Comparison of ENCODE assay signal across 8 cellular contexts in the genomic region with DNA sequence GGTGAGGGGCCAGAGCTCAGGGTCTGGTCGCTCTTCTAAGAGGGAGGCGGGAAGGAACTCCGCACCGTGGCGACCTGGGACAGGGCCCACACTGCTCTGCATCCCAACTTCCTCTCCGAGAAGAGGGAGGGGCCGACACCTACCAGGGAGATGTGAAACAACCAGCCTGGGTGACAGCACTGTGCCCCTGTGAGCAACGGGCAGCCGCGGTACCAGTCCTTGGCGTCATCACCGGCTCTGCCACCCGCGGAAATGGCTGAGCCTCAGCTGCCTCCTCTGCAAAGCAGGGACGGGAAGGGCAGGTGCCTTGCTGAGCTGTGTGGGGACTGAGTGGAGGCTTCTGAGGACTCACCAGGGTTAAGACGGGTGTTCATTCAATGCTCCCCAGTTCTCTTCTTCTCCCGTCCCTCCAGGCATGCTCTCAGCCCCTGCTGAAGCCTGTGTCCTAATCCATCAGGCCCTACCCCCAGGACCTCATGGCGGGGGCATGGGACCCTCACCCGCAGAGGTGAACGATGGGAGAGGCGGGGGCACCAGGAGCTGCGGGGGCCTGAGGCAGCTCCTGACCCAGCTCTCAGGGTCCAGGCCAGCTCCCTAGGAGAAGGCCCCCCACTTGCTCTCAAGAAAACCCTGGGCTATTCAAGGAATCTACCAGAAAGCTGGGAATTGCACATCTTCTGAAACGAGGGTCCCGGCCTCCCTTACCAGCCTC. TPM values are rescaled to one million over a fixed set of nuclear protein-coding genes. Genes with fewer than 3 reads are reported as not detected.
A peak's percentile ranks its signal among the peaks of the same experiment; 100 is the strongest.
DNase-seq lines count a peak whose midpoint lies in the region; ATAC-seq and TF ChIP-seq lines count a peak whose summit lies in the region.

No MANE protein-coding gene starts in this region.

- H3K36me3 ChIP-seq in CD4-positive, CD25-positive, alpha-beta regulatory T cell (ENCODE audit: control insufficient read depth, insufficient read depth, low read length): peaks cover 4% of the 10 kb centered on the region
- no peaks in the 10 kb centered on the region for H3K36me3 ChIP-seq in lower lobe of right lung
- no peaks in the 10 kb centered on the region for H3K36me3 ChIP-seq in GM23248 (ENCODE audit: low read depth)

- peak overlapping the region in 1 of 3 donors; percentile 20 for H3K27ac Mint-ChIP-seq in CD4-positive, CD25-positive, alpha-beta regulatory T cell
- peak overlapping the region; percentile 87 to 97 (median 93) for H3K27ac Mint-ChIP-seq in IgD-negative memory B cell

- no peak overlapping the region for H3K4me3 ChIP-seq in CD4-positive, CD25-positive, alpha-beta regulatory T cell (ENCODE audit: low read depth, low read length)
- no peak overlapping the region for H3K4me3 ChIP-seq in lower lobe of right lung
- H3K4me3 ChIP-seq in GM23248: no peak overlapping the region

- no peak overlapping the region for H3K9ac ChIP-seq in GM23248

- H3K27ac ChIP-seq in CD4-positive, CD25-positive, alpha-beta regulatory T cell (ENCODE audit: insufficient read depth, low read length, poor library complexity, severe bottlenecking): no peak overlapping the region
- H3K27ac ChIP-seq in lower lobe of right lung (peak overlapping the region; percentile 65), GM23248 (no peak overlapping the region)

- WGBS in GM23248 (ENCODE audit: low coverage in 1 of 2, low lambda C conversion rate in 2 of 2, missing lambda C conversion rate in 2 of 2), 2 experiments: 79 to 85% methylated on average over 20 to 23 of the region's 24 CpGs

- intact Hi-C loops in lower lobe of right lung (cut with DNase I): no loop called here

- no peaks in the 10 kb centered on the region; the same call in 1 of the 2 replicates for H4K20me1 ChIP-seq in GM23248 (ENCODE audit: insufficient read depth)

- no peaks in the 10 kb centered on the region for H3K9me2 ChIP-seq in GM23248 (ENCODE audit: insufficient read depth)

- no peak overlapping the region for H2AFZ ChIP-seq in GM23248

- peak in 1 of 3 donors; percentile 68 for DNase-seq in CD4-positive, CD25-positive, alpha-beta regulatory T cell
- peak; percentile 18 for DNase-seq in activated gamma-delta T cell treated with anti-CD3 and anti-CD28 coated beads, Interleukin-2, amount 50 U/mL, for 16 hours (ENCODE audit: low read depth)
- DNase-seq in lower lobe of right lung (peak; percentile 84), GM23248 (no peak)
- peak; percentile 26 for DNase-seq in stimulated activated CD8-positive, alpha-beta memory T cell treated with anti-CD3 and anti-CD28 coated beads, Interleukin-4, amount 100 ng/mL, for 24 hours (ENCODE audit: low read depth)

- H3K27me3 Mint-ChIP-seq in CD4-positive, CD25-positive, alpha-beta regulatory T cell: no peaks in the 10 kb centered on the region
- no peaks in the 10 kb centered on the region for H3K27me3 Mint-ChIP-seq in IgD-negative memory B cell

- H3K4me3 Mint-ChIP-seq in CD4-positive, CD25-positive, alpha-beta regulatory T cell: no peak overlapping the region
- H3K4me3 Mint-ChIP-seq in IgD-negative memory B cell: peak overlapping the region; percentile 66 to 92 (median 81)

- no peaks in the 10 kb centered on the region for H3K9me3 Mint-ChIP-seq in CD4-positive, CD25-positive, alpha-beta regulatory T cell
- no peaks in the 10 kb centered on the region for H3K9me3 Mint-ChIP-seq in IgD-negative memory B cell

- peaks cover 5% of the 10 kb centered on the region for H3K36me3 Mint-ChIP-seq in CD4-positive, CD25-positive, alpha-beta regulatory T cell
- no peaks in the 10 kb centered on the region for H3K36me3 Mint-ChIP-seq in IgD-negative memory B cell

- TF ChIP-seq CTCF in lower lobe of right lung (IDR thresholded peaks at IDR 0.05): no peak

- in situ Hi-C loops in GM23248 (cut with MboI): no loop called here

- H3F3A ChIP-seq in GM23248 (ENCODE audit: insufficient read depth): no peaks in the 10 kb centered on the region

- peaks cover 0 to 68% (median 30%) of the 10 kb centered on the region in 4 donors for H3K4me1 Mint-ChIP-seq in CD4-positive, CD25-positive, alpha-beta regulatory T cell
- peaks cover 26 to 49% (median 46%) of the 10 kb centered on the region in 3 donors for H3K4me1 Mint-ChIP-seq in IgD-negative memory B cell

- H3K27me3 ChIP-seq in CD4-positive, CD25-positive, alpha-beta regulatory T cell (ENCODE audit: control insufficient read depth, insufficient read depth, low read length): no peaks in the 10 kb centered on the region
- H3K27me3 ChIP-seq in lower lobe of right lung (ENCODE audit: low read depth) (no peaks in the 10 kb centered on the region), GM23248 (replicated peaks; ENCODE audit: insufficient read depth) (no peaks in the 10 kb centered on the region)

- ATAC-seq in CD4-positive, CD25-positive, alpha-beta regulatory T cell (ENCODE audit: low read depth in 2 of 2): peak; percentile 73 to 74
- ATAC-seq in GM19463 (IDR thresholded peaks at IDR 0.05; ENCODE audit: unreplicated experiment) (peak; percentile 90), lower lobe of right lung (peak; percentile 77 to 83), HG02970 (IDR thresholded peaks at IDR 0.05; ENCODE audit: low FRiP score, unreplicated experiment) (no peak)

- H3K9me3 ChIP-seq in CD4-positive, CD25-positive, alpha-beta regulatory T cell (ENCODE audit: control insufficient read depth in 2 of 2, low read length in 2 of 2): no peaks in the 10 kb centered on the region
- H3K9me3 ChIP-seq in lower lobe of right lung (no peaks in the 10 kb centered on the region), GM23248 (ENCODE audit: low read depth) (no peaks in the 10 kb centered on the region)

- peaks cover 100% of the 10 kb centered on the region for H3K79me2 ChIP-seq in GM23248 (ENCODE audit: insufficient read depth)

- H3K4me2 ChIP-seq in GM23248 (ENCODE audit: unreplicated experiment): no peak overlapping the region

- H3K4me1 ChIP-seq in CD4-positive, CD25-positive, alpha-beta regulatory T cell (ENCODE audit: control insufficient read depth, insufficient read depth, low read length, poor library complexity, severe bottlenecking): peaks cover 15% of the 10 kb centered on the region
- H3K4me1 ChIP-seq in lower lobe of right lung (peaks cover 71% of the 10 kb centered on the region), GM23248 (ENCODE audit: insufficient read depth) (peaks cover 13% of the 10 kb centered on the region)

RNA-seq across cellular contexts. Expression of a gene that starts 9.3 kb away (rescaled TPM):
- total RNA-seq in CD4-positive, CD25-positive, alpha-beta regulatory T cell: 21.4 TPM
- polyA plus RNA-seq in CD4-positive, CD25-positive, alpha-beta regulatory T cell: 1 to 10 TPM in 3 of 4 donors, under 1 TPM in 1; 0.73 to 1.8 (median 1.4) TPM
- polyA plus RNA-seq in IgD-negative memory B cell (2.8 TPM), GM23248 (2016; fragmentation: Nextera tagmentation; extraction: Ambion mirVana) (1.5 and 1.7 TPM in 2 replicates)
- total RNA-seq in lower lobe of right lung: 32.4 TPM
- total RNA-seq in GM23248 (2014; rRNA removed; shearing (Covaris generic)): 19.5 and 21.4 TPM in 2 replicates

RNA-seq across cellular contexts. Expression of a gene that starts 29.3 kb away (rescaled TPM):
- total RNA-seq in CD4-positive, CD25-positive, alpha-beta regulatory T cell: 23.5 TPM
- polyA plus RNA-seq in CD4-positive, CD25-positive, alpha-beta regulatory T cell: 10 to 100 TPM; 10.8 to 16.0 (median 13.4) TPM
- polyA plus RNA-seq in IgD-negative memory B cell (19.5 TPM), GM23248 (2016; fragmentation: Nextera tagmentation; extraction: Ambion mirVana) (7.7 and 9.6 TPM in 2 replicates)
- 38.7 TPM for total RNA-seq in lower lobe of right lung
- total RNA-seq in GM23248 (2014; rRNA removed; shearing (Covaris generic)): 21.8 and 25.3 TPM in 2 replicates

Comparison
In these comparisons a context has a peak if more than half of its experiments do, and no peak if none do; other contexts are left out.
1. H3K4me3 Mint-ChIP-seq: peak in IgD-negative memory B cell (4 of 4); none in CD4-positive, CD25-positive, alpha-beta regulatory T cell (0 of 4).